In the genomic region with DNA sequence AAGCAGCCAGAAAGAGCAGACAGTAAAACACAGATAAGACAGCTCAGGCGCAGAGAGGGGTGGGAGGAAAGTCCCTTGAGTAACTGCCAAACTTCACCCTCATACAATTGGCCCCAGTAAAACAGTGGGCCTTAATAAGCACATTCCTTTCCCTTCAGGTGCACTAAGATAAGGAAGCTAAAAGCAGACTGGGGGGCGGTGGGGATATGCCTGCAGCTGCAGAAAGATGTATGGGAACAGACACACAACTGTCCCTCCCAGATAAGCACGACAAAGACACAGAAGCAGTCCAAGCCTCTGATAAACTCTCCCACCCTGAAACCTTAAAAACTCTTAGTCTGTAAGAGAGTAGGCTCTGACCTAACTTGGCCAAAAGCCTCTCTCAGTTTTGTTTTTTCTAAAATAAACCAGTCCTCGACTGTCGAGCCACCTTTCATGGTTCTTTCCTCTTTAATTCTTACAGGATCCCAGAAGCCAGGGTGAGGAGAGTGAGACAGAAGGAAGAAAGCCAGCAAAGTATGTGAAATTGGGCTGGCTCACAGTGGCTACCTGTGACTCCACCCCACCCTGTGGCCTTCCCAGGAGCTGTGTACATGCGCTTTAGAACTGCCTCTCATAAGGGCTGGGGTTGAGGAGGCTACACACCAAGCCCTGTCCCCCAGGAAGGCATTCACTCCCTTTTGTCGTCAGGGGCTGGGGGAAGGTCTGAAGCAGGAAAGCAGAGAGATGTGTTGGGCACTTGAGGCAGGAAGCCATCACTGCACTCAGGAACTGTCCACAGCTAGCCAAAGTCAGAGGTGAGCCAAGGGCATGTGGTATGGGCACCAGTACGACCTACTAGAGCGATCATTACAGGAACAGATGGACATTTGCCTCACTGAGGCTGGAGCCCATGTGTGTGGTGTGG, we compare ENCODE assay signal across 1 cellular context.
TF ChIP-seq lines count a peak whose summit lies in the region.

No MANE protein-coding gene starts in this region.

TF ChIP-seq in GM12878, 131 proteins besides CTCF, POLR2A, EP300 and RAD21 (continued from another document):
- TF ChIP-seq RUNX3 (IDR thresholded peaks at IDR 0.05; ENCODE audit: low read length) (no peak; the same call in 1 of the 2 replicates), CEBPB (IDR thresholded peaks at IDR 0.05; ENCODE audit: borderline replicate concordance in 1 of 2, low read depth in 2 of 2, low read length in 2 of 2) (no peak), FOXM1 (IDR thresholded peaks at IDR 0.05; ENCODE audit: low read depth, low read length) (0 out of 2 replicates have a peak, but pooled peaks have one; percentile 30), ZNF384 (IDR thresholded peaks at IDR 0.05; ENCODE audit: borderline replicate concordance, low read depth, low read length) (no peak), TCF12 (IDR thresholded peaks at IDR 0.05; ENCODE audit: low read depth, low read length) (no peak)
- TF ChIP-seq, protein P1, sequence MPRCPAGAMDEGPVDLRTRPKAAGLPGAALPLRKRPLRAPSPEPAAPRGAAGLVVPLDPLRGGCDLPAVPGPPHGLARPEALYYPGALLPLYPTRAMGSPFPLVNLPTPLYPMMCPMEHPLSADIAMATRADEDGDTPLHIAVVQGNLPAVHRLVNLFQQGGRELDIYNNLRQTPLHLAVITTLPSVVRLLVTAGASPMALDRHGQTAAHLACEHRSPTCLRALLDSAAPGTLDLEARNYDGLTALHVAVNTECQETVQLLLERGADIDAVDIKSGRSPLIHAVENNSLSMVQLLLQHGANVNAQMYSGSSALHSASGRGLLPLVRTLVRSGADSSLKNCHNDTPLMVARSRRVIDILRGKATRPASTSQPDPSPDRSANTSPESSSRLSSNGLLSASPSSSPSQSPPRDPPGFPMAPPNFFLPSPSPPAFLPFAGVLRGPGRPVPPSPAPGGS (IDR thresholded peaks at IDR 0.05; ENCODE audit: borderline replicate concordance, insufficient read depth, low read depth, low read length, poor library complexity, severe bottlenecking): no peak
- TF ChIP-seq, protein P2, sequence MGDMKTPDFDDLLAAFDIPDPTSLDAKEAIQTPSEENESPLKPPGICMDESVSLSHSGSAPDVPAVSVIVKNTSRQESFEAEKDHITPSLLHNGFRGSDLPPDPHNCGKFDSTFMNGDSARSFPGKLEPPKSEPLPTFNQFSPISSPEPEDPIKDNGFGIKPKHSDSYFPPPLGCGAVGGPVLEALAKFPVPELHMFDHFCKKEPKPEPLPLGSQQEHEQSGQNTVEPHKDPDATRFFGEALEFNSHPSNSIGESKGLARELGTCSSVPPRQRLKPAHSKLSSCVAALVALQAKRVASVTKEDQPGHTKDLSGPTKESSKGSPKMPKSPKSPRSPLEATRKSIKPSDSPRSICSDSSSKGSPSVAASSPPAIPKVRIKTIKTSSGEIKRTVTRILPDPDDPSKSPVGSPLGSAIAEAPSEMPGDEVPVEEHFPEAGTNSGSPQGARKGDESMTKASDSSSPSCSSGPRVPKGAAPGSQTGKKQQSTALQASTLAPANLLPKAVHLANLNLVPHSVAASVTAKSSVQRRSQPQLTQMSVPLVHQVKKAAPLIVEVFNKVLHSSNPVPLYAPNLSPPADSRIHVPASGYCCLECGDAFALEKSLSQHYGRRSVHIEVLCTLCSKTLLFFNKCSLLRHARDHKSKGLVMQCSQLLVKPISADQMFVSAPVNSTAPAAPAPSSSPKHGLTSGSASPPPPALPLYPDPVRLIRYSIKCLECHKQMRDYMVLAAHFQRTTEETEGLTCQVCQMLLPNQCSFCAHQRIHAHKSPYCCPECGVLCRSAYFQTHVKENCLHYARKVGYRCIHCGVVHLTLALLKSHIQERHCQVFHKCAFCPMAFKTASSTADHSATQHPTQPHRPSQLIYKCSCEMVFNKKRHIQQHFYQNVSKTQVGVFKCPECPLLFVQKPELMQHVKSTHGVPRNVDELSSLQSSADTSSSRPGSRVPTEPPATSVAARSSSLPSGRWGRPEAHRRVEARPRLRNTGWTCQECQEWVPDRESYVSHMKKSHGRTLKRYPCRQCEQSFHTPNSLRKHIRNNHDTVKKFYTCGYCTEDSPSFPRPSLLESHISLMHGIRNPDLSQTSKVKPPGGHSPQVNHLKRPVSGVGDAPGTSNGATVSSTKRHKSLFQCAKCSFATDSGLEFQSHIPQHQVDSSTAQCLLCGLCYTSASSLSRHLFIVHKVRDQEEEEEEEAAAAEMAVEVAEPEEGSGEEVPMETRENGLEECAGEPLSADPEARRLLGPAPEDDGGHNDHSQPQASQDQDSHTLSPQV (IDR thresholded peaks at IDR 0.05): peak; percentile 32; the same call in 1 of the 2 replicates
- TF ChIP-seq, protein P3, sequence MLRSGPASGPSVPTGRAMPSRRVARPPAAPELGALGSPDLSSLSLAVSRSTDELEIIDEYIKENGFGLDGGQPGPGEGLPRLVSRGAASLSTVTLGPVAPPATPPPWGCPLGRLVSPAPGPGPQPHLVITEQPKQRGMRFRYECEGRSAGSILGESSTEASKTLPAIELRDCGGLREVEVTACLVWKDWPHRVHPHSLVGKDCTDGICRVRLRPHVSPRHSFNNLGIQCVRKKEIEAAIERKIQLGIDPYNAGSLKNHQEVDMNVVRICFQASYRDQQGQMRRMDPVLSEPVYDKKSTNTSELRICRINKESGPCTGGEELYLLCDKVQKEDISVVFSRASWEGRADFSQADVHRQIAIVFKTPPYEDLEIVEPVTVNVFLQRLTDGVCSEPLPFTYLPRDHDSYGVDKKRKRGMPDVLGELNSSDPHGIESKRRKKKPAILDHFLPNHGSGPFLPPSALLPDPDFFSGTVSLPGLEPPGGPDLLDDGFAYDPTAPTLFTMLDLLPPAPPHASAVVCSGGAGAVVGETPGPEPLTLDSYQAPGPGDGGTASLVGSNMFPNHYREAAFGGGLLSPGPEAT (IDR thresholded peaks at IDR 0.05; ENCODE audit: low read depth): peak; percentile 82
- TF ChIP-seq, protein P4, sequence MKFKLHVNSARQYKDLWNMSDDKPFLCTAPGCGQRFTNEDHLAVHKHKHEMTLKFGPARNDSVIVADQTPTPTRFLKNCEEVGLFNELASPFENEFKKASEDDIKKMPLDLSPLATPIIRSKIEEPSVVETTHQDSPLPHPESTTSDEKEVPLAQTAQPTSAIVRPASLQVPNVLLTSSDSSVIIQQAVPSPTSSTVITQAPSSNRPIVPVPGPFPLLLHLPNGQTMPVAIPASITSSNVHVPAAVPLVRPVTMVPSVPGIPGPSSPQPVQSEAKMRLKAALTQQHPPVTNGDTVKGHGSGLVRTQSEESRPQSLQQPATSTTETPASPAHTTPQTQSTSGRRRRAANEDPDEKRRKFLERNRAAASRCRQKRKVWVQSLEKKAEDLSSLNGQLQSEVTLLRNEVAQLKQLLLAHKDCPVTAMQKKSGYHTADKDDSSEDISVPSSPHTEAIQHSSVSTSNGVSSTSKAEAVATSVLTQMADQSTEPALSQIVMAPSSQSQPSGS (IDR thresholded peaks at IDR 0.05; ENCODE audit: low read length): 0 out of 2 replicates have a peak, but pooled peaks have one; percentile 39
